ENCODE assay signal across 18 cellular contexts in the genomic region with DNA sequence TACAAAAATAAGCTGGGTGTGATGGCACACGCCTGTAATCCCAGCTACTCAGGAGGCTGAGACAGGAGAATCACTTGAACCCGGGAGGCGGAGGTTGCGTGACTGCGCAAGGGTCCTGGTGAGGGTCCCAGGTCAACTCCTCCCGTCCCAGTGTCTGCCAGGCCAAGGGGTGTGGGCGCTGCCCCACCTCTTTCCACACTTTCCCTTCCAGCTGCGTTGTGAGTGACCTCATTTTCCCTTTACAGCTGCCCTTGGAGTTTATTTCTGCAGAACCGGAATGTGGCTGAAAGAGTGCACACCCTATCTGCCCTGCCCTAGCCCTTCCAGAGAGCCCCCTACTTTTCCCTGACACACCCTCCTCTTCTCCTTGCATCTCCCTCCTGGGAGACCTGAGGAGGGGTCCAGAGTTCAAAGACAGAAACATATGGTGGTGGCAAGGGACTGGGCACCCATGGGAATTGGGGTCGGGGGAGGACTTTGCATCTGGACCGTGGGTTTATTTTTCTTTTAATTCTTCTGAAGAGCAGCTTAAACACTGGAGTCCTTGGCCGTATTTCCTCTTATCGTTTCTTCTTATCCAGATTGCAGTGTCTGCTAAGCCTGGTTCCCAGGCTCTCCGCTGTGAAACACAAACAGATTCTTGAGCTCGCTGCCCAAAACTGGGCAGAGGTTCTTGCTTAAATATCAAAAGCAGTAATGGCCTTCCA. TPM values are rescaled to one million over a fixed set of nuclear protein-coding genes. Genes with fewer than 3 reads are reported as not detected.
DNase-seq lines count a peak whose midpoint lies in the region; ATAC-seq and TF ChIP-seq lines count a peak whose summit lies in the region.
"Had no signal": no experiment of that assay in that cellular context is flagged by ENCODE, and none has a peak within 500 bp of the region (broad histone marks: within the 10 kb centered on the region; RNA-seq: fewer than 3 reads in every experiment).

No MANE protein-coding gene starts in this region.

- peak overlapping the region; percentile 33 to 44 for H3K27ac ChIP-seq in uterus
- H3K27ac ChIP-seq: colonic mucosa, epithelial cell of prostate, spleen had no signal

- H3K4me1 ChIP-seq in uterus, result peaks cover 0 to 12% of the 10 kb centered on the region in 2 donors

- no peaks in the 10 kb centered on the region for H3K27me3 ChIP-seq in uterus
- H3K27me3 ChIP-seq: colonic mucosa had no signal

- TF ChIP-seq CTCF in fibroblast of villous mesenchyme (IDR thresholded peaks at IDR 0.05; ENCODE audit: insufficient read depth, low read depth, low read length), result peak; percentile 2
- TF ChIP-seq CTCF in uterus (IDR thresholded peaks at IDR 0.05), result no peak

- peak; percentile 42 for DNase-seq in NCI-H82 (lab: John Stamatoyannopoulos, UW)
- peak; percentile 85 for DNase-seq in fibroblast of villous mesenchyme (ENCODE audit: low read depth)
- peak; percentile 76 for DNase-seq in myocyte (ENCODE audit: low read depth)
- no peak for DNase-seq in uterus
- DNase-seq: activated CD4-positive, CD25-positive, alpha-beta regulatory T cell treated with anti-CD3 and anti-CD28 coated beads, Interleukin-2, amount 50 U/mL, for 72 hours; C1 segment of cervical spinal cord; colonic mucosa; DMS79 treated with DMSO at 0.1 percent for 48 hours; mammary epithelial cell; NCI-H1694 treated with DMSO at 0.1 percent for 48 hours; NCI-H526 treated with DMSO at 0.1 percent for 48 hours; nucleus accumbens; spleen had no signal

- ATAC-seq in HG03571 (IDR thresholded peaks at IDR 0.05; ENCODE audit: unreplicated experiment) (no peak), HG03175 (IDR thresholded peaks at IDR 0.05; ENCODE audit: unreplicated experiment) (no peak), HG03432 (IDR thresholded peaks at IDR 0.05; ENCODE audit: unreplicated experiment) (no peak)
- ATAC-seq: HCT116 had no signal

- no peak overlapping the region for H3K4me3 ChIP-seq in fibroblast of villous mesenchyme (ENCODE audit: low read depth, low read length)
- no peak overlapping the region for H3K4me3 ChIP-seq in uterus
- H3K4me3 ChIP-seq: colonic mucosa, spleen had no signal

- no peak for TF ChIP-seq POLR2A in uterus (IDR thresholded peaks at IDR 0.05)

- no peaks in the 10 kb centered on the region for H3K9me3 ChIP-seq in uterus
- H3K9me3 ChIP-seq: colonic mucosa, spleen had no signal

- no peaks in the 10 kb centered on the region for H3K36me3 ChIP-seq in uterus
- H3K36me3 ChIP-seq: colonic mucosa, spleen had no signal

- intact Hi-C loops in uterus (cut with DNase I; ENCODE audit: low total_unique reads), result no loop called here

RNA-seq across cellular contexts. Expression of a gene that starts 20.9 kb away (rescaled TPM):
- total RNA-seq in fibroblast of villous mesenchyme (336 and 369 TPM in 2 replicates), myocyte (143 and 161 TPM in 2 replicates), uterus (100 to 1,000 TPM in 2 of 4 donors, 10 to 100 TPM in 2; 30.7 to 273 (median 102) TPM)
- polyA plus RNA-seq in myocyte (2012), result 664 TPM

Comparison
In these comparisons a context has a peak if more than half of its experiments do, and no peak if none do; other contexts are left out.
1. DNase-seq: peak in NCI-H82 (single experiment), fibroblast of villous mesenchyme (single experiment) and myocyte (single experiment); none in uterus (0 of 2).